ENCODE assay signal across 10 cellular contexts in the genomic region with DNA sequence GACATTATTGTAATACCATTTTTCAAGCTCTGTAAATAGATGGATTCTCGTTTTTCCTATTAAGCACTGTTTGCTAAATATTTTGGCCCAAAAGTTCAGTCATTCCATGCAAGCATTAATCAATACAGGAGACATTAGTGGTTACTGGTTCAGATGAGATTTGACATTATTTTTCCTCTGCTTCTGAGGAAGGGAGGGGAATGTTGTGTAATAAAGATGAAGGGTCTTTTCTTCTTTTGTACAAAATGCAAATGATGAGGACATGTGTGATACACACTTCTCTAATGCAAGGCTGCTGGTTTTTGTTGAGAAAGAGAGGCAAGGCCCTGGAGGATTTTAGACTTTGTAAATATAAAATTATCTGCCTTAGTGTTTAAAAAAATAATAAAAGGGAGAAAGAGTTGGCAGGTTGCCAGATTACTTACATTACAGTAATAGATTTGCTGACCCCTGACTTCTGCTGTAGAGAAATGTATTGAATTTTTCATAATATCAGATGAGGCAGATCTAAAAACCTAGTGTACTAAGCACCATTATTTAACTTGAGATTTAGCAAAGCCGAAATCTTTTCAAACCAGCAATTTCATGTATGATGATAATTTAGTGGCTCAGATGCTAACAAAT.
A peak's percentile ranks its signal among the peaks of the same experiment; 100 is the strongest.
DNase-seq lines count a peak whose midpoint lies in the region; ATAC-seq and TF ChIP-seq lines count a peak whose summit lies in the region.
"Had no signal": no experiment of that assay in that cellular context is flagged by ENCODE, and none has a peak within 500 bp of the region (broad histone marks: within the 10 kb centered on the region; RNA-seq: fewer than 3 reads in every experiment).

No MANE protein-coding gene starts in this region.

- H3K4me3 ChIP-seq in RWPE2 (ENCODE audit: severe bottlenecking) (no peak overlapping the region), fibroblast of the aortic adventitia (ENCODE audit: low read depth, low read length) (no peak overlapping the region), testis (no peak overlapping the region)

- intact Hi-C loops in testis (cut with DNase I; ENCODE audit: low total_unique reads): no loop called here

- H3K27me3 ChIP-seq in RWPE2 (ENCODE audit: insufficient read depth, poor library complexity, severe bottlenecking) (no peaks in the 10 kb centered on the region), testis (no peaks in the 10 kb centered on the region)

- H3K9me3 ChIP-seq in RWPE2 (ENCODE audit: severe bottlenecking): no peaks in the 10 kb centered on the region
- H3K9me3 ChIP-seq in testis: no peaks in the 10 kb centered on the region

- no peak for DNase-seq in activated T-cell treated with anti-CD3 and anti-CD28 coated beads, Interleukin-2, amount 50 U/mL, for 4 hours
- DNase-seq in activated T-cell treated with anti-CD3 and anti-CD28 coated beads for 4 hours: no peak
- DNase-seq in RWPE2 (ENCODE audit: low spot score): no peak
- peak; percentile 58 for DNase-seq in fibroblast of the aortic adventitia (ENCODE audit: low read depth)
- DNase-seq in testis: no peak
- no peak for DNase-seq in GM13976 (ENCODE audit: low spot score)
- no peak for DNase-seq in NCI-H1694 (lab: John Stamatoyannopoulos, UW)
- DNase-seq: NCI-H2107; stimulated activated CD4-positive, alpha-beta T cell treated with anti-CD3 and anti-CD28 coated beads, Interleukin-2, amount 100 ng/mL, for 24 hours had no signal

- H3K4me1 Mint-ChIP-seq in activated T-cell treated with anti-CD3 and anti-CD28 coated beads, Interleukin-2, amount 50 U/mL, for 4 hours (ENCODE audit: low read depth): peaks cover 84% of the 10 kb centered on the region

- ATAC-seq in activated T-cell treated with anti-CD3 and anti-CD28 coated beads, Interleukin-2, amount 50 U/mL, for 4 hours: no peak
- ATAC-seq in RWPE2 (ENCODE audit: low read depth) (no peak), GM19351 (IDR thresholded peaks at IDR 0.05; ENCODE audit: unreplicated experiment) (no peak)

- H3K27ac ChIP-seq in RWPE2 (ENCODE audit: poor library complexity, severe bottlenecking) (peak overlapping the region; percentile 92), testis (peak overlapping the region; percentile 60 to 81)

- H3K4me1 ChIP-seq in RWPE2 (ENCODE audit: insufficient read depth, poor library complexity, severe bottlenecking) (peaks cover 58% of the 10 kb centered on the region), testis (peaks cover 60% of the 10 kb centered on the region)

- H3K36me3 ChIP-seq in RWPE2 (ENCODE audit: low read depth): peaks cover 17% of the 10 kb centered on the region
- peaks cover 4% of the 10 kb centered on the region for H3K36me3 ChIP-seq in testis (ENCODE audit: low read depth, missing control alignments)

- 43 to 53% methylated on average over 2 of the region's 2 CpGs for whole genome bisulfite sequencing in testis, 2 donors

- peaks cover 67% of the 10 kb centered on the region for H3K36me3 Mint-ChIP-seq in activated T-cell treated with anti-CD3 and anti-CD28 coated beads, Interleukin-2, amount 50 U/mL, for 4 hours (ENCODE audit: insufficient read depth)

- TF ChIP-seq CTCF in RWPE2 (IDR thresholded peaks at IDR 0.05; ENCODE audit: poor library complexity, severe bottlenecking) (no peak), fibroblast of the aortic adventitia (IDR thresholded peaks at IDR 0.05; ENCODE audit: insufficient read depth, low read length) (no peak), testis (IDR thresholded peaks at IDR 0.05) (no peak), GM13976 (IDR thresholded peaks at IDR 0.05; ENCODE audit: borderline replicate concordance, control extremely low read depth, extremely low read depth, insufficient read depth, missing control alignments) (no peak)

- no peak for TF ChIP-seq POLR2A in testis (IDR thresholded peaks at IDR 0.05)

- in situ Hi-C loops in GM13976 (cut with MboI; ENCODE audit: low sequenced_read_pairs, unreplicated experiment): no loop called here

- H3K27me3 Mint-ChIP-seq in activated T-cell treated with anti-CD3 and anti-CD28 coated beads, Interleukin-2, amount 50 U/mL, for 4 hours (ENCODE audit: low read depth): no peaks in the 10 kb centered on the region

- H3K9me3 Mint-ChIP-seq in activated T-cell treated with anti-CD3 and anti-CD28 coated beads, Interleukin-2, amount 50 U/mL, for 4 hours: no peaks in the 10 kb centered on the region

- peak overlapping the region; percentile 24 for H3K4me3 Mint-ChIP-seq in activated T-cell treated with anti-CD3 and anti-CD28 coated beads, Interleukin-2, amount 50 U/mL, for 4 hours
